In the genomic region with DNA sequence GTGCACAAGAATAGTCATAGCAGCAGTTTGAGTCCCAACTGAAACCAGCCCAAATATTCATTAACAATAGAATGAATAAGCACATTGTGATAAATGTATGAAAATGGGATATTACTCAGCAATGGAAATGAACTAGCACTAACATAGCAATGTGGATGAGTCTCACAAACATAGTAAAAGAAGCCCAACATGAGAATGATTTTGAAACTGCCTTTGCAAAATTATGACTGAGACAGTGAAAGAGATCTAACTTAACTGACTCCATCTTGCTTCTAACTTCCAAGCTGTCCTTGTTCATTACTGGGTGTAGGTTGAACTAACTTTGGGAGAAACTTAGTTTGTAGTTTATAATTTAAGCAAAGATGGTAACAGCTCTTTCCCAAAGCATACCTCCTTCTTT, we compare ENCODE assay signal across 13 cellular contexts.
DNase-seq lines count a peak whose midpoint lies in the region; ATAC-seq, FAIRE-seq and TF ChIP-seq lines count a peak whose summit lies in the region.
"Had no signal": no experiment of that assay in that cellular context is flagged by ENCODE, and none has a peak within 500 bp of the region (broad histone marks: within the 10 kb centered on the region; RNA-seq: fewer than 3 reads in every experiment).

No MANE protein-coding gene starts in this region.

- H3K4me3 ChIP-seq in SK-N-SH (ENCODE audit: low read depth in 2 of 2, low read length in 1 of 2) (no peak overlapping the region), K562 (no peak overlapping the region)
- H3K4me3 ChIP-seq: pancreas had no signal

- H3K9me1 ChIP-seq in K562 (ENCODE audit: control insufficient read depth, insufficient read depth, low read length), result no peaks in the 10 kb centered on the region

- H3K4me1 ChIP-seq in SK-N-SH (ENCODE audit: control insufficient read depth in 1 of 2, insufficient read depth in 2 of 2, low read depth in 1 of 2, low read length in 1 of 2), result peaks cover 3 to 16% of the 10 kb centered on the region in 2 experiments; a peak in 2 of 4 replicates
- peaks cover 0 to 24% of the 10 kb centered on the region in 2 experiments; a peak in 3 of 5 replicates for H3K4me1 ChIP-seq in K562 (replicated peaks in 1 of 2; ENCODE audit: control insufficient read depth in 2 of 2, insufficient read depth in 2 of 2, low read length in 2 of 2)
- H3K4me1 ChIP-seq: pancreas had no signal

- H3K27me3 ChIP-seq in SK-N-SH (ENCODE audit: insufficient read depth) (no peaks in the 10 kb centered on the region), K562 (ENCODE audit: control insufficient read depth in 2 of 2, insufficient read depth in 2 of 2, low read length in 2 of 2) (no peaks in the 10 kb centered on the region)
- H3K27me3 ChIP-seq: pancreas had no signal

- TF ChIP-seq CTCF in SK-N-SH (IDR thresholded peaks at IDR 0.05) (no peak), K562 (IDR thresholded peaks at IDR 0.05 in 2 of 3, conservative IDR thresholded peaks at IDR 0.05 in 1 of 3; ENCODE audit: insufficient read depth in 2 of 3, low read depth in 1 of 3, low read length in 3 of 3) (no peak), GM13976 (IDR thresholded peaks at IDR 0.05; ENCODE audit: borderline replicate concordance, control extremely low read depth, extremely low read depth, insufficient read depth, missing control alignments) (no peak)

- no peak overlapping the region for H2AFZ ChIP-seq in SK-N-SH (ENCODE audit: low read depth)
- no peak overlapping the region for H2AFZ ChIP-seq in K562 (ENCODE audit: low read depth, low read length)

- H3F3A ChIP-seq in SK-N-SH (replicated peaks; ENCODE audit: insufficient read depth), result peaks cover 11% of the 10 kb centered on the region

- H3K79me2 ChIP-seq in SK-N-SH (ENCODE audit: insufficient read depth), result no peaks in the 10 kb centered on the region
- no peaks in the 10 kb centered on the region for H3K79me2 ChIP-seq in K562 (ENCODE audit: control insufficient read depth, insufficient read depth, low read length)

- intact Hi-C loops in K562 (cut with micrococcal nuclease), result no loop called here

- H3K9me2 ChIP-seq in SK-N-SH, result no peaks in the 10 kb centered on the region

- H3K27ac ChIP-seq in SK-N-SH (ENCODE audit: low read depth in 2 of 2, low read length in 1 of 2), result peak overlapping the region in 1 of 2 experiments; percentile 69; a peak in 2 of 4 replicates
- H3K27ac ChIP-seq in K562 (ENCODE audit: extremely low read depth, low read depth, low read length), result peak overlapping the region; percentile 41; the same call in 1 of the 3 replicates
- H3K27ac ChIP-seq: 22Rv1, pancreas had no signal

- DNase-seq in SK-N-SH (no peak), HCEC 1CT (peak; percentile 64), K562 (ENCODE audit: extremely low read depth in 1 of 4, low spot score in 3 of 4) (no peak), kidney tubule cell (ENCODE audit: low spot score) (peak; percentile 42), medulla oblongata (ENCODE audit: extremely low spot score) (no peak), GM13976 (ENCODE audit: low spot score) (no peak), NCI-H1436 (lab: John Stamatoyannopoulos, UW) (no peak)
- DNase-seq: NCI-H2081, NCI-H526, pancreas had no signal

- H4K20me1 ChIP-seq in SK-N-SH (ENCODE audit: insufficient read depth) (no peaks in the 10 kb centered on the region), K562 (replicated peaks; ENCODE audit: control insufficient read depth, insufficient read depth, low read length) (no peaks in the 10 kb centered on the region)

- TF ChIP-seq EP300 in SK-N-SH (IDR thresholded peaks at IDR 0.05; ENCODE audit: borderline replicate concordance in 1 of 2, low read depth in 1 of 2, low read length in 1 of 2), result no peak
- TF ChIP-seq EP300 in K562 (IDR thresholded peaks at IDR 0.05; ENCODE audit: low read length), result no peak

- no TSS peak for BruUV-seq in K562 (replicated peaks; lab: Mats Ljungman, UMichigan)

- POLR2A ChIA-PET in SK-N-SH (lab: Yijun Ruan, JAX) (no interaction called here), K562 (lab: Yijun Ruan, JAX) (interaction anchor here (1.9 kb wide), 1 partner anchor 10 kb away, joined by 7 read pairs; no protein-coding TSS in a partner anchor)

- FAIRE-seq in K562 (lab: Jason Lieb, UNC), result no peak
- FAIRE-seq: GM18507, pancreas had no signal

- TF ChIP-seq RAD21 in SK-N-SH (IDR thresholded peaks at IDR 0.05; ENCODE audit: low read length) (no peak), K562 (CRISPR knock-in tag; conservative IDR thresholded peaks at IDR 0.05 in 1 of 2, IDR thresholded peaks at IDR 0.05 in 1 of 2) (no peak)

- H3K9me3 ChIP-seq in SK-N-SH, result no peaks in the 10 kb centered on the region
- no peaks in the 10 kb centered on the region for H3K9me3 ChIP-seq in K562 (replicated peaks; ENCODE audit: control insufficient read depth, insufficient read depth, low read depth, low read length)
- H3K9me3 ChIP-seq: pancreas had no signal

- no peak for ATAC-seq in SK-N-SH treated with all-trans-retinoic acid at 6 μM for 48 hours
- ATAC-seq in K562, result no peak
- ATAC-seq: pancreas had no signal

- H3K36me3 ChIP-seq in SK-N-SH (replicated peaks in 1 of 2; ENCODE audit: control insufficient read depth in 1 of 2, insufficient read depth in 2 of 2, low read length in 1 of 2) (no peaks in the 10 kb centered on the region), K562 (ENCODE audit: control insufficient read depth, insufficient read depth, low read length) (no peaks in the 10 kb centered on the region)
- H3K36me3 ChIP-seq: pancreas had no signal

- H3K4me2 ChIP-seq in SK-N-SH (peak overlapping the region; percentile 42), K562 (ENCODE audit: insufficient read depth, low read length) (no peak overlapping the region)

- CTCF ChIA-PET in SK-N-SH (lab: Yijun Ruan, JAX) (no interaction called here), K562 (lab: Yijun Ruan, JAX; ENCODE audit: low intra/inter-chr PET ratio) (no interaction called here)

- in situ Hi-C loops in K562 (cut with MboI) (no loop called here), GM13976 (cut with MboI; ENCODE audit: low sequenced_read_pairs, unreplicated experiment) (no loop called here)

- TF ChIP-seq POLR2A in K562 (conservative IDR thresholded peaks at IDR 0.05), result no peak

- no peak overlapping the region for H3K9ac ChIP-seq in SK-N-SH
- no peak overlapping the region for H3K9ac ChIP-seq in K562 (ENCODE audit: insufficient read depth in 1 of 2, low read depth in 2 of 2, low read length in 2 of 2)

TF ChIP-seq in SK-N-SH, 30 proteins besides CTCF, POLR2A, EP300 and RAD21:
- TF ChIP-seq TCF12 (IDR thresholded peaks at IDR 0.05), result no peak
- no peak for TF ChIP-seq MEF2A (IDR thresholded peaks at IDR 0.05; ENCODE audit: borderline replicate concordance, low read depth)
- TF ChIP-seq FOXJ3 (CRISPR knock-in tag; IDR thresholded peaks at IDR 0.05), result no peak
- TF ChIP-seq, protein P1, sequence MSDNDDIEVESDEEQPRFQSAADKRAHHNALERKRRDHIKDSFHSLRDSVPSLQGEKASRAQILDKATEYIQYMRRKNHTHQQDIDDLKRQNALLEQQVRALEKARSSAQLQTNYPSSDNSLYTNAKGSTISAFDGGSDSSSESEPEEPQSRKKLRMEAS (IDR thresholded peaks at IDR 0.05; ENCODE audit: low read depth), result no peak

TF ChIP-seq in SK-N-SH treated with all-trans-retinoic acid at 6 μM for 48 hours, 23 proteins besides CTCF, POLR2A, EP300 and RAD21 (continues in another document):
- no peak for TF ChIP-seq SNAI2 (CRISPR knock-in tag; IDR thresholded peaks at IDR 0.05)
- TF ChIP-seq ZNF8 (CRISPR knock-in tag; IDR thresholded peaks at IDR 0.05), result no peak
- TF ChIP-seq GLIS3 (CRISPR knock-in tag; IDR thresholded peaks at IDR 0.05), result no peak
- no peak for TF ChIP-seq ESRRG (CRISPR knock-in tag; IDR thresholded peaks at IDR 0.05)
- TF ChIP-seq, protein P2, sequence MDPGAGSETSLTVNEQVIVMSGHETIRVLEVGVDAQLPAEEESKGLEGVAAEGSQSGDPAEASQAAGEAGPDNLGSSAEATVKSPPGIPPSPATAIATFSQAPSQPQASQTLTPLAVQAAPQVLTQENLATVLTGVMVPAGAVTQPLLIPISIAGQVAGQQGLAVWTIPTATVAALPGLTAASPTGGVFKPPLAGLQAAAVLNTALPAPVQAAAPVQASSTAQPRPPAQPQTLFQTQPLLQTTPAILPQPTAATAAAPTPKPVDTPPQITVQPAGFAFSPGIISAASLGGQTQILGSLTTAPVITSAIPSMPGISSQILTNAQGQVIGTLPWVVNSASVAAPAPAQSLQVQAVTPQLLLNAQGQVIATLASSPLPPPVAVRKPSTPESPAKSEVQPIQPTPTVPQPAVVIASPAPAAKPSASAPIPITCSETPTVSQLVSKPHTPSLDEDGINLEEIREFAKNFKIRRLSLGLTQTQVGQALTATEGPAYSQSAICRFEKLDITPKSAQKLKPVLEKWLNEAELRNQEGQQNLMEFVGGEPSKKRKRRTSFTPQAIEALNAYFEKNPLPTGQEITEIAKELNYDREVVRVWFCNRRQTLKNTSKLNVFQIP (CRISPR knock-in tag; IDR thresholded peaks at IDR 0.05; ENCODE audit: borderline replicate concordance, low read depth), result no peak
- no peak for TF ChIP-seq TCF4 (CRISPR knock-in tag; IDR thresholded peaks at IDR 0.05; ENCODE audit: borderline replicate concordance)
- TF ChIP-seq ZNF565 (CRISPR knock-in tag; conservative IDR thresholded peaks at IDR 0.05; ENCODE audit: low read depth), result no peak
- TF ChIP-seq ZFP3 (CRISPR knock-in tag; IDR thresholded peaks at IDR 0.05), result no peak

TF ChIP-seq in K562, 482 proteins besides CTCF, POLR2A, EP300 and RAD21 (continues in another document):
- TF ChIP-seq PHB (CRISPR knock-in tag; IDR thresholded peaks at IDR 0.05) (no peak), ZFP1 (CRISPR knock-in tag; IDR thresholded peaks at IDR 0.05) (no peak)
- TF ChIP-seq, protein P3, sequence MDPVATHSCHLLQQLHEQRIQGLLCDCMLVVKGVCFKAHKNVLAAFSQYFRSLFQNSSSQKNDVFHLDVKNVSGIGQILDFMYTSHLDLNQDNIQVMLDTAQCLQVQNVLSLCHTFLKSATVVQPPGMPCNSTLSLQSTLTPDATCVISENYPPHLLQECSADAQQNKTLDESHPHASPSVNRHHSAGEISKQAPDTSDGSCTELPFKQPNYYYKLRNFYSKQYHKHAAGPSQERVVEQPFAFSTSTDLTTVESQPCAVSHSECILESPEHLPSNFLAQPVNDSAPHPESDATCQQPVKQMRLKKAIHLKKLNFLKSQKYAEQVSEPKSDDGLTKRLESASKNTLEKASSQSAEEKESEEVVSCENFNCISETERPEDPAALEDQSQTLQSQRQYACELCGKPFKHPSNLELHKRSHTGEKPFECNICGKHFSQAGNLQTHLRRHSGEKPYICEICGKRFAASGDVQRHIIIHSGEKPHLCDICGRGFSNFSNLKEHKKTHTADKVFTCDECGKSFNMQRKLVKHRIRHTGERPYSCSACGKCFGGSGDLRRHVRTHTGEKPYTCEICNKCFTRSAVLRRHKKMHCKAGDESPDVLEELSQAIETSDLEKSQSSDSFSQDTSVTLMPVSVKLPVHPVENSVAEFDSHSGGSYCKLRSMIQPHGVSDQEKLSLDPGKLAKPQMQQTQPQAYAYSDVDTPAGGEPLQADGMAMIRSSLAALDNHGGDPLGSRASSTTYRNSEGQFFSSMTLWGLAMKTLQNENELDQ (CRISPR knock-in tag; IDR thresholded peaks at IDR 0.05; ENCODE audit: borderline replicate concordance), result no peak

Comparison
In these comparisons a context has a peak if more than half of its experiments do, and no peak if none do; other contexts are left out.
1. DNase-seq: peak in HCEC 1CT (single experiment) and kidney tubule cell (single experiment); none in SK-N-SH (single experiment), K562 (0 of 4), medulla oblongata (single experiment), GM13976 (single experiment) and NCI-H1436 (single experiment).